Comparison of ENCODE assay signal across 12 cellular contexts in genomic region chr13:21735621-21736401, GRCh38.
DNase-seq lines count a peak whose midpoint lies in the region; ATAC-seq and TF ChIP-seq lines count a peak whose summit lies in the region.
"Had no signal": no experiment of that assay in that cellular context is flagged by ENCODE, and none has a peak within 500 bp of the region (broad histone marks: within the 10 kb centered on the region; RNA-seq: fewer than 3 reads in every experiment).

No MANE protein-coding gene starts in this region.

- no peak for ATAC-seq in thoracic aorta (ENCODE audit: insufficient number of reproducible peaks, low FRiP score, low read depth)
- ATAC-seq in HG03139 (IDR thresholded peaks at IDR 0.05; ENCODE audit: unreplicated experiment), result no peak
- ATAC-seq in HG02678 (IDR thresholded peaks at IDR 0.05; ENCODE audit: unreplicated experiment), result no peak
- ATAC-seq: T-helper 17 cell had no signal

- no peaks in the 10 kb centered on the region for H3K9me3 ChIP-seq in thoracic aorta

- H3K56ac ChIP-seq in mesendoderm (ENCODE audit: low read length), result no peak overlapping the region

- H3K27ac ChIP-seq in coronary artery (no peak overlapping the region), mesendoderm (ENCODE audit: low read depth, low read length) (no peak overlapping the region), thoracic aorta (no peak overlapping the region)

- H2BK15ac ChIP-seq in mesendoderm (replicated peaks; ENCODE audit: low read depth), result no peak overlapping the region

- H3K79me2 ChIP-seq in mesendoderm (ENCODE audit: control insufficient read depth, insufficient read depth, low read length), result no peaks in the 10 kb centered on the region

- H2BK120ac ChIP-seq in mesendoderm (ENCODE audit: low read depth, low read length), result no peak overlapping the region

- DNase-seq in NCI-H1436 (lab: John Stamatoyannopoulos, UW) (peak; percentile 0), NCI-H1436 treated with DMSO at 0.1 percent for 48 hours (lab: John Stamatoyannopoulos, UW) (no peak), coronary artery (ENCODE audit: low spot score) (no peak), mesendoderm (peak; percentile 66), thoracic aorta (ENCODE audit: low spot score) (no peak)
- DNase-seq in activated CD8-positive, alpha-beta memory T cell treated with anti-CD3 and anti-CD28 coated beads for 24 hours, result no peak
- DNase-seq: activated T-cell treated with anti-CD3 and anti-CD28 coated beads, Interleukin-2, amount 50 U/mL, for 48 hours; amniotic stem cell; HFFc6; T-helper 17 cell had no signal

- no peak overlapping the region for H4K8ac ChIP-seq in mesendoderm (ENCODE audit: low read depth, low read length)

- no peak overlapping the region for H2BK5ac ChIP-seq in mesendoderm (ENCODE audit: low read length)

- H3K36me3 ChIP-seq in mesendoderm (ENCODE audit: control insufficient read depth, insufficient read depth, low read length) (no peaks in the 10 kb centered on the region), thoracic aorta (no peaks in the 10 kb centered on the region)

- peak overlapping the region; percentile 46 for H3K4me3 ChIP-seq in coronary artery
- no peak overlapping the region for H3K4me3 ChIP-seq in mesendoderm (ENCODE audit: low read length)
- H3K4me3 ChIP-seq in thoracic aorta, result peak overlapping the region; percentile 54

- no CpG with 5 or more reads among the region's 16 CpGs for WGBS in mesendoderm (ENCODE audit: extremely low coverage, insufficient coverage, low lambda C conversion rate)

- H3K9ac ChIP-seq in mesendoderm (ENCODE audit: low read length), result no peak overlapping the region

- H3K4ac ChIP-seq in mesendoderm (ENCODE audit: low read depth, low read length), result no peak overlapping the region

- no peak overlapping the region for H3K4me2 ChIP-seq in mesendoderm (ENCODE audit: low read length)

- TF ChIP-seq CTCF in coronary artery (IDR thresholded peaks at IDR 0.05), result no peak
- TF ChIP-seq CTCF in thoracic aorta (IDR thresholded peaks at IDR 0.05), result no peak

- no peak overlapping the region for H4K5ac ChIP-seq in mesendoderm (ENCODE audit: low read length)

- no peak overlapping the region for H2AK5ac ChIP-seq in mesendoderm (ENCODE audit: low read length)

- no peak overlapping the region for H3K23ac ChIP-seq in mesendoderm (ENCODE audit: low read length)

- H3K18ac ChIP-seq in mesendoderm (ENCODE audit: low read length), result no peak overlapping the region

- no peaks in the 10 kb centered on the region for H3K79me1 ChIP-seq in mesendoderm (ENCODE audit: low read length)

- H3K27me3 ChIP-seq in mesendoderm (ENCODE audit: insufficient read depth, low read length, poor library complexity), result no peaks in the 10 kb centered on the region
- no peaks in the 10 kb centered on the region for H3K27me3 ChIP-seq in thoracic aorta (replicated peaks; ENCODE audit: insufficient read depth)

- H3K4me1 ChIP-seq in mesendoderm (ENCODE audit: control insufficient read depth, low read depth, low read length) (peaks cover 5% of the 10 kb centered on the region), thoracic aorta (ENCODE audit: control insufficient read depth in 1 of 2, low read depth in 2 of 2) (no peaks in the 10 kb centered on the region)

Comparison
In these comparisons a context has a peak if more than half of its experiments do, and no peak if none do; other contexts are left out.
1. DNase-seq: peak in NCI-H1436 (single experiment) and mesendoderm (single experiment); none in NCI-H1436 treated with DMSO at 0.1 percent for 48 hours (single experiment), coronary artery (single experiment), thoracic aorta (single experiment) and activated CD8-positive, alpha-beta memory T cell treated with anti-CD3 and anti-CD28 coated beads for 24 hours (single experiment).